ENCODE assay signal across 8 cellular contexts in genomic region chr1:28056129-28056925, GRCh38. TPM values are rescaled to one million over a fixed set of nuclear protein-coding genes. Genes with fewer than 3 reads are reported as not detected.
DNase-seq lines count a peak whose midpoint lies in the region; ATAC-seq and TF ChIP-seq lines count a peak whose summit lies in the region.

No MANE protein-coding gene starts in this region.

- no peak overlapping the region for H3K4me3 Mint-ChIP-seq in Calu3 (ENCODE audit: low read depth, unreplicated experiment)

- no peak overlapping the region for H3K27ac Mint-ChIP-seq in Calu3 (ENCODE audit: unreplicated experiment)

- WGBS in spleen, 5 donors = 13 to 30% (median 21%) methylated on average over 4 of the region's 4 CpGs

- H3K9me3 Mint-ChIP-seq in Calu3 (ENCODE audit: low read depth, unreplicated experiment) = no peaks in the 10 kb centered on the region

- no peak overlapping the region for H3K4me3 ChIP-seq in spleen
- no peak overlapping the region for H3K4me3 ChIP-seq in foreskin fibroblast (ENCODE audit: low read depth in 1 of 2, low read length in 2 of 2)

- no peaks in the 10 kb centered on the region for H3K4me1 Mint-ChIP-seq in Calu3 (ENCODE audit: low read depth, unreplicated experiment)

- intact Hi-C loops in spleen (cut with DNase I; ENCODE audit: low total_unique reads) = no loop called here
- intact Hi-C loops in Calu3 (cut with micrococcal nuclease; ENCODE audit: unreplicated experiment) = no loop called here

- no peaks in the 10 kb centered on the region for H3K27me3 ChIP-seq in spleen (replicated peaks in 1 of 7)

- H3K36me3 Mint-ChIP-seq in Calu3 (ENCODE audit: insufficient read depth, unreplicated experiment) = peaks cover 5% of the 10 kb centered on the region

- peaks cover 0 to 33% (median 0%) of the 10 kb centered on the region in 6 donors for H3K36me3 ChIP-seq in spleen

- no peak for TF ChIP-seq POLR2A in spleen (IDR thresholded peaks at IDR 0.05)

- no peaks in the 10 kb centered on the region for H3K27me3 Mint-ChIP-seq in Calu3 (ENCODE audit: unreplicated experiment)

- ATAC-seq in GM21367 (IDR thresholded peaks at IDR 0.05; ENCODE audit: unreplicated experiment) = peak; percentile 75

- CTCF ChIA-PET in Calu3 (lab: Charles Lee) = no interaction called here

- DNase-seq in NCI-H2107 treated with DMSO at 0.1 percent for 48 hours (lab: John Stamatoyannopoulos, UW; ENCODE audit: unreplicated experiment) = peak; percentile 49
- peak; percentile 48 for DNase-seq in activated T-cell treated with anti-CD3 and anti-CD28 coated beads for 4 hours
- no peak for DNase-seq in spleen
- DNase-seq in foreskin fibroblast = no peak
- no peak for DNase-seq in Calu3
- no peak for DNase-seq in NCI-H1105 (lab: John Stamatoyannopoulos, UW)
- no peak for DNase-seq in HuH-7.5 (ENCODE audit: low spot score)

- peak overlapping the region in 5 of 8 donors; percentile 12 to 53 (median 21) for H3K27ac ChIP-seq in spleen

- BruUV-seq in Calu3 (replicated peaks; lab: Mats Ljungman, UMichigan) = no TSS peak

- no peaks in the 10 kb centered on the region for H3K9me3 ChIP-seq in spleen

- TF ChIP-seq CTCF in spleen (IDR thresholded peaks at IDR 0.05 in 8 of 11, conservative IDR thresholded peaks at IDR 0.05 in 3 of 11) (no peak), foreskin fibroblast (IDR thresholded peaks at IDR 0.05; ENCODE audit: low read depth, low read length) (no peak), Calu3 (IDR thresholded peaks at IDR 0.05; ENCODE audit: unreplicated experiment) (no peak)

- H3K4me1 ChIP-seq in spleen = peaks cover 0 to 50% (median 28%) of the 10 kb centered on the region in 6 donors

RNA-seq across cellular contexts. Expression of gene EYA3, which starts 32.1 kb away (rescaled TPM):
- 10 to 100 TPM; 16.5 to 26.4 (median 21.8) TPM for total RNA-seq in spleen
- 1 to 10 TPM; 3.5 to 5.4 (median 3.6) TPM for polyA plus RNA-seq in spleen
- total RNA-seq in Calu3 (2022) = 15.0 and 18.8 TPM in 2 replicates

Comparison
In these comparisons a context has a peak if more than half of its experiments do, and no peak if none do; other contexts are left out.
1. DNase-seq: peak in NCI-H2107 treated with DMSO at 0.1 percent for 48 hours (single experiment) and activated T-cell treated with anti-CD3 and anti-CD28 coated beads for 4 hours (single experiment); none in spleen (single experiment), foreskin fibroblast (0 of 2), Calu3 (single experiment), NCI-H1105 (single experiment) and HuH-7.5 (single experiment).